8 cellular contexts compared by ENCODE assay signal in genomic region chr3:152270944-152271343, GRCh38. TPM values are rescaled to one million over a fixed set of nuclear protein-coding genes. Genes with fewer than 3 reads are reported as not detected.
DNase-seq lines count a peak whose midpoint lies in the region; ATAC-seq and TF ChIP-seq lines count a peak whose summit lies in the region.

No MANE protein-coding gene starts in this region.

- peak overlapping the region; percentile 73 to 94 (median 86) for H3K4me2 ChIP-seq in BLaER1 treated with 17β-estradiol and CSF1 and Interleukin-3, amounts not matched to agents 10 nM and 100 nM

- no peaks in the 10 kb centered on the region for H3K36me3 Mint-ChIP-seq in neural crest cell (ENCODE audit: low read depth)

- no peak for ATAC-seq in GM18511 (IDR thresholded peaks at IDR 0.05; ENCODE audit: unreplicated experiment)

- no peaks in the 10 kb centered on the region for H3K27me3 Mint-ChIP-seq in neural crest cell (ENCODE audit: low read depth)

- H3K9me3 Mint-ChIP-seq in neural crest cell, result no peaks in the 10 kb centered on the region

- peaks cover 24 to 60% (median 40%) of the 10 kb centered on the region in 10 experiments for H3K4me1 ChIP-seq in BLaER1 treated with 17β-estradiol and CSF1 and Interleukin-3, amounts not matched to agents 10 nM and 100 nM
- peaks cover 37 to 38% of the 10 kb centered on the region in 2 donors for H3K4me1 ChIP-seq in duodenal mucosa (ENCODE audit: control insufficient read depth in 1 of 2, insufficient read depth in 2 of 2, low read length in 2 of 2)

- peaks cover 6 to 64% (median 37%) of the 10 kb centered on the region in 11 experiments; a peak in 18 of 22 replicates for H4K20me1 ChIP-seq in BLaER1 treated with 17β-estradiol and CSF1 and Interleukin-3, amounts not matched to agents 10 nM and 100 nM

- peaks cover 49% of the 10 kb centered on the region for H3K4me1 Mint-ChIP-seq in neural crest cell

- DNase-seq in NAMALWA (ENCODE audit: low spot score) (peak; percentile 35), neural crest cell (ENCODE audit: low read depth, low spot score) (no peak), COLO668 (lab: John Stamatoyannopoulos, UW; ENCODE audit: unreplicated experiment) (no peak), DMS53 (lab: John Stamatoyannopoulos, UW) (no peak), foreskin melanocyte (no peak)

- TF ChIP-seq CTCF in neural crest cell (conservative IDR thresholded peaks at IDR 0.05), result no peak

- H3K9ac ChIP-seq in BLaER1 treated with 17β-estradiol and CSF1 and Interleukin-3, amounts not matched to agents 10 nM and 100 nM, result peak overlapping the region; percentile 92 to 98 (median 96)
- H3K9ac ChIP-seq in duodenal mucosa (ENCODE audit: low read depth in 1 of 2, low read length in 2 of 2), result peak overlapping the region; percentile 76 to 91

- peaks cover 0 to 19% (median 5%) of the 10 kb centered on the region in 11 experiments; a peak in 4 of 22 replicates for H3K36me3 ChIP-seq in BLaER1 treated with 17β-estradiol and CSF1 and Interleukin-3, amounts not matched to agents 10 nM and 100 nM
- no peaks in the 10 kb centered on the region for H3K36me3 ChIP-seq in duodenal mucosa (ENCODE audit: control insufficient read depth in 1 of 2, insufficient read depth in 2 of 2, low read length in 2 of 2)

- H3K9me3 ChIP-seq in BLaER1 treated with 17β-estradiol and CSF1 and Interleukin-3, amounts not matched to agents 10 nM and 100 nM (replicated peaks in 1 of 11), result no peaks in the 10 kb centered on the region; a peak in 4 of 22 replicates
- no peaks in the 10 kb centered on the region for H3K9me3 ChIP-seq in duodenal mucosa (ENCODE audit: control insufficient read depth in 1 of 2, low read length in 2 of 2)

- peak overlapping the region; percentile 11 to 99 (median 96); a peak in 19 of 22 replicates for H3K27ac ChIP-seq in BLaER1 treated with 17β-estradiol and CSF1 and Interleukin-3, amounts not matched to agents 10 nM and 100 nM
- H3K27ac ChIP-seq in duodenal mucosa (ENCODE audit: low read depth, low read length), result no peak overlapping the region

- H3K4me3 ChIP-seq in BLaER1 treated with 17β-estradiol and CSF1 and Interleukin-3, amounts not matched to agents 10 nM and 100 nM, result peak overlapping the region; percentile 81 to 97 (median 94)
- H3K4me3 ChIP-seq in duodenal mucosa (ENCODE audit: low read depth in 1 of 2, low read length in 2 of 2), result peak overlapping the region; percentile 83

- no peak overlapping the region for H3K27ac Mint-ChIP-seq in neural crest cell (ENCODE audit: unreplicated experiment)

- no peaks in the 10 kb centered on the region; a peak in 3 of 22 replicates for H3K27me3 ChIP-seq in BLaER1 treated with 17β-estradiol and CSF1 and Interleukin-3, amounts not matched to agents 10 nM and 100 nM
- H3K27me3 ChIP-seq in duodenal mucosa (ENCODE audit: control insufficient read depth in 1 of 2, insufficient read depth in 2 of 2, low read length in 2 of 2), result no peaks in the 10 kb centered on the region

- peak overlapping the region; percentile 67 for H3K4me3 Mint-ChIP-seq in neural crest cell

RNA-seq across cellular contexts. Expression of gene MBNL1, which starts 2.2 kb away (rescaled TPM):
- total RNA-seq in neural crest cell, result 36.2 and 41.2 TPM in 2 replicates
